Comparison of ENCODE assay signal across 20 cellular contexts in genomic region chr10:74683067-74683466, GRCh38.
A peak's percentile ranks its signal among the peaks of the same experiment; 100 is the strongest.
DNase-seq lines count a peak whose midpoint lies in the region; ATAC-seq and TF ChIP-seq lines count a peak whose summit lies in the region.
"Had no signal": no experiment of that assay in that cellular context is flagged by ENCODE, and none has a peak within 500 bp of the region (broad histone marks: within the 10 kb centered on the region; RNA-seq: fewer than 3 reads in every experiment).

No MANE protein-coding gene starts in this region.

- no peaks in the 10 kb centered on the region for H3K27me3 Mint-ChIP-seq in CD8-positive, alpha-beta T cell (ENCODE audit: low read depth)
- H3K27me3 Mint-ChIP-seq: activated CD8-positive, alpha-beta T cell treated with anti-CD3 and anti-CD28 coated beads for 36 hours; activated naive CD4-positive, alpha-beta T cell treated with anti-CD3 and anti-CD28 coated beads, Interleukin-2, amount 10 ng/mL, durations not matched to agents 7 days and 5 days; activated T-cell treated with anti-CD3 and anti-CD28 coated beads, Interleukin-2, amount 50 U/mL, for 24 hours; naive B cell; stimulated activated naive CD8-positive, alpha-beta T cell treated with anti-CD3 and anti-CD28 coated beads, Interleukin-15, Interleukin-2, amounts not matched to agents 100 ng/mL and 50 ng/mL, for 24 hours had no signal

- H3K36me3 ChIP-seq in CD8-positive, alpha-beta T cell (ENCODE audit: insufficient read depth, low read length): no peaks in the 10 kb centered on the region
- no peaks in the 10 kb centered on the region for H3K36me3 ChIP-seq in right lobe of liver
- H3K36me3 ChIP-seq: ovary had no signal

- peaks cover 21% of the 10 kb centered on the region for H3K4me1 Mint-ChIP-seq in CD8-positive, alpha-beta T cell (ENCODE audit: low read depth)
- H3K4me1 Mint-ChIP-seq: H9 had no signal

- intact Hi-C loops in CD8-positive, alpha-beta T cell (cut with DNase I, micrococcal nuclease): no loop called here
- intact Hi-C loops in right lobe of liver (cut with DNase I): no loop called here

- H3K4me3 ChIP-seq in CD8-positive, alpha-beta T cell (ENCODE audit: low read depth, low read length): no peak overlapping the region
- H3K4me3 ChIP-seq in right lobe of liver: no peak overlapping the region
- H3K4me3 ChIP-seq: hepatocyte, ovary had no signal

- no peak overlapping the region for H3K4me3 Mint-ChIP-seq in CD8-positive, alpha-beta T cell
- H3K4me3 Mint-ChIP-seq: activated CD8-positive, alpha-beta T cell treated with anti-CD3 and anti-CD28 coated beads for 36 hours; activated naive CD4-positive, alpha-beta T cell treated with anti-CD3 and anti-CD28 coated beads, Interleukin-2, amount 10 ng/mL, durations not matched to agents 7 days and 5 days; activated T-cell treated with anti-CD3 and anti-CD28 coated beads, Interleukin-2, amount 50 U/mL, for 24 hours; H9; naive B cell; stimulated activated naive CD8-positive, alpha-beta T cell treated with anti-CD3 and anti-CD28 coated beads, Interleukin-15, Interleukin-2, amounts not matched to agents 100 ng/mL and 50 ng/mL, for 24 hours had no signal

- peak overlapping the region; percentile 14 for H3K27ac Mint-ChIP-seq in CD8-positive, alpha-beta T cell
- H3K27ac Mint-ChIP-seq: activated CD8-positive, alpha-beta T cell treated with anti-CD3 and anti-CD28 coated beads for 36 hours; activated naive CD4-positive, alpha-beta T cell treated with anti-CD3 and anti-CD28 coated beads, Interleukin-2, amount 10 ng/mL, durations not matched to agents 7 days and 5 days; activated T-cell treated with anti-CD3 and anti-CD28 coated beads, Interleukin-2, amount 50 U/mL, for 24 hours; H9; stimulated activated naive CD8-positive, alpha-beta T cell treated with anti-CD3 and anti-CD28 coated beads, Interleukin-15, Interleukin-2, amounts not matched to agents 100 ng/mL and 50 ng/mL, for 24 hours had no signal

- H3K27ac ChIP-seq in CD8-positive, alpha-beta T cell (ENCODE audit: low read depth, low read length): no peak overlapping the region
- peak overlapping the region in 1 of 3 donors; percentile 45 for H3K27ac ChIP-seq in right lobe of liver
- H3K27ac ChIP-seq: ovary had no signal

- peaks cover 17% of the 10 kb centered on the region for H3K36me3 Mint-ChIP-seq in CD8-positive, alpha-beta T cell

- no peak for DNase-seq in CD8-positive, alpha-beta T cell
- DNase-seq in amniotic epithelial cell (ENCODE audit: low read depth) (peak; percentile 2), right lobe of liver (no peak), DMS79 treated with DMSO at 0.1 percent for 48 hours (lab: John Stamatoyannopoulos, UW) (no peak), H4 (ENCODE audit: low spot score) (no peak), NCI-H82 treated with DMSO at 0.1 percent for 48 hours (lab: John Stamatoyannopoulos, UW; ENCODE audit: unreplicated experiment) (no peak)
- DNase-seq: activated CD4-positive, CD25-positive, alpha-beta regulatory T cell; activated CD8-positive, alpha-beta T cell treated with anti-CD3 and anti-CD28 coated beads for 36 hours; activated naive CD4-positive, alpha-beta T cell treated with anti-CD3 and anti-CD28 coated beads, Interleukin-2, amount 10 ng/mL, durations not matched to agents 7 days and 5 days; activated T-cell treated with anti-CD3 and anti-CD28 coated beads, Interleukin-2, amount 50 U/mL, for 24 hours; H9; naive B cell; NCI-H187; ovary; Right ventricle myocardium superior; T-helper 2 cell had no signal

- no peaks in the 10 kb centered on the region for H3K9me3 ChIP-seq in CD8-positive, alpha-beta T cell (ENCODE audit: low read length)
- no peaks in the 10 kb centered on the region for H3K9me3 ChIP-seq in right lobe of liver
- H3K9me3 ChIP-seq: ovary had no signal

- ATAC-seq in CD8-positive, alpha-beta T cell: no peak
- ATAC-seq in HG02870 (IDR thresholded peaks at IDR 0.05; ENCODE audit: unreplicated experiment) (peak; percentile 26), right lobe of liver (peak in 3 of 4 donors; percentile 26 to 43 (median 40)), GM18511 (IDR thresholded peaks at IDR 0.05; ENCODE audit: unreplicated experiment) (no peak)
- ATAC-seq: activated CD8-positive, alpha-beta T cell treated with anti-CD3 and anti-CD28 coated beads for 36 hours had no signal

- H3K4me1 ChIP-seq in CD8-positive, alpha-beta T cell (ENCODE audit: insufficient read depth, low read length): no peaks in the 10 kb centered on the region
- peaks cover 0 to 12% (median 0%) of the 10 kb centered on the region in 4 donors for H3K4me1 ChIP-seq in right lobe of liver

- H3K27me3 ChIP-seq in CD8-positive, alpha-beta T cell (ENCODE audit: insufficient read depth, low read length): no peaks in the 10 kb centered on the region
- H3K27me3 ChIP-seq in right lobe of liver: no peaks in the 10 kb centered on the region
- H3K27me3 ChIP-seq: hepatocyte, ovary had no signal

- no peak for TF ChIP-seq POLR2A in right lobe of liver (IDR thresholded peaks at IDR 0.05)

- H3K9me3 Mint-ChIP-seq in CD8-positive, alpha-beta T cell: no peaks in the 10 kb centered on the region
- H3K9me3 Mint-ChIP-seq: activated CD8-positive, alpha-beta T cell treated with anti-CD3 and anti-CD28 coated beads for 36 hours; activated naive CD4-positive, alpha-beta T cell treated with anti-CD3 and anti-CD28 coated beads, Interleukin-2, amount 10 ng/mL, durations not matched to agents 7 days and 5 days; activated T-cell treated with anti-CD3 and anti-CD28 coated beads, Interleukin-2, amount 50 U/mL, for 24 hours; H9; naive B cell; stimulated activated naive CD8-positive, alpha-beta T cell treated with anti-CD3 and anti-CD28 coated beads, Interleukin-15, Interleukin-2, amounts not matched to agents 100 ng/mL and 50 ng/mL, for 24 hours had no signal

- POLR2A ChIA-PET in CD8-positive, alpha-beta T cell (lab: Charles Lee): no interaction called here

- TF ChIP-seq CTCF in CD8-positive, alpha-beta T cell (IDR thresholded peaks at IDR 0.05): no peak
- TF ChIP-seq CTCF in right lobe of liver (IDR thresholded peaks at IDR 0.05): no peak

- CTCF ChIA-PET in CD8-positive, alpha-beta T cell (lab: Charles Lee): no interaction called here

Comparison
In these comparisons a context has a peak if more than half of its experiments do, and no peak if none do; other contexts are left out.
1. ATAC-seq: peak in HG02870 (single experiment) and right lobe of liver (3 of 4); none in CD8-positive, alpha-beta T cell (single experiment) and GM18511 (single experiment).